Comparison of ENCODE assay signal across 40 cellular contexts in the genomic region with DNA sequence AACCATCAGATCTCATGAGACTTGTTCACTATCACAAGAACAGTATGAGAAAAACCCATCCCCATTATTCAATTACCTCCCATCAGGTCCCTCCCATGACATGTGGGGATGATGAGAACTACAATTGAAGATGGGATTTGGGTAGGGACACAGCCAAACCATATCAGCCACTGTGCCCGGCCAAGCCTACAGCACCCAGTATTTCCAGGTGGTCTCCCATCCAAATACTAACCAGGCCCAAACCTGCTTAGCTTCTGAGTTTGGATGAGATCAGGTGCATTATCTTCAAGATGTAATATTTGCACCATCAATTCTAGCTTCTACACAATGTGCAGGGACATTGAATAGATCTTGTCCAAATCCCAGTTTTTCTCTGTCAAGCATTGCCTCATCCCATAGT.
"Had no signal": no experiment of that assay in that cellular context is flagged by ENCODE, and none has a peak within 500 bp of the region (broad histone marks: within the 10 kb centered on the region; RNA-seq: fewer than 3 reads in every experiment).

No MANE protein-coding gene starts in this region.

- H3K4me3 ChIP-seq: adrenal gland, ascending aorta, body of pancreas, breast epithelium, cardiac muscle cell had no signal

- H3K36me3 ChIP-seq: adrenal gland, ascending aorta, brain microvascular endothelial cell, breast epithelium, cardiac muscle cell had no signal

- FAIRE-seq: astrocyte, bronchial epithelial cell had no signal

- DNase-seq: activated effector memory CD4-positive, alpha-beta T cell treated with anti-CD3 and anti-CD28 coated beads, Interleukin-2, amount 50 U/mL, for 16 hours; activated effector memory CD4-positive, alpha-beta T cell treated with Interleukin-2 at 50 U/mL for 16 hours; activated gamma-delta T cell; activated gamma-delta T cell treated with Interleukin-2 at 50 U/mL for 16 hours; activated naive CD4-positive, alpha-beta T cell; activated naive CD4-positive, alpha-beta T cell treated with anti-CD3 and anti-CD28 coated beads for 36 hours; activated naive CD4-positive, alpha-beta T cell treated with anti-CD3 and anti-CD28 coated beads, Interleukin-2, amount 10 ng/mL, durations not matched to agents 7 days and 5 days; activated naive CD4-positive, alpha-beta T cell treated with anti-CD3 and anti-CD28 coated beads, Interleukin-2, amount 50 U/mL, for 16 hours; activated naive CD4-positive, alpha-beta T cell treated with Interleukin-2 at 50 U/mL for 16 hours; activated naive CD8-positive, alpha-beta T cell treated with anti-CD3 and anti-CD28 coated beads for 36 hours; activated naive CD8-positive, alpha-beta T cell treated with anti-CD3 and anti-CD28 coated beads, Interleukin-2, amount 10 ng/mL, durations not matched to agents 7 days and 5 days; activated naive CD8-positive, alpha-beta T cell treated with anti-CD3 and anti-CD28 coated beads, Interleukin-2, amount 50 U/mL, for 24 hours; activated T-cell treated with anti-CD3 and anti-CD28 coated beads, Interleukin-2, amount 50 U/mL, for 1 hour; activated T-cell treated with anti-CD3 and anti-CD28 coated beads, Interleukin-2, amount 50 U/mL, for 24 hours; activated T-cell treated with anti-CD3 and anti-CD28 coated beads, Interleukin-2, amount 50 U/mL, for 4 hours; activated T-cell treated with anti-CD3 and anti-CD28 coated beads, Interleukin-2, amount 50 U/mL, for 48 hours; activated T-cell treated with anti-CD3 and anti-CD28 coated beads, Interleukin-2, amount 50 U/mL, for 72 hours; adrenal gland; amniotic stem cell; amygdala; anterior cingulate cortex; aorta; body of pancreas; brain microvascular endothelial cell; caudate nucleus; central memory CD4-positive, alpha-beta T cell; cerebellar nuclear complex had no signal

- H3K9me3 ChIP-seq: adrenal gland, ascending aorta, body of pancreas, breast epithelium had no signal

- ATAC-seq: activated naive CD4-positive, alpha-beta T cell treated with anti-CD3 and anti-CD28 coated beads, Interleukin-2, amount 50 U/mL, for 72 hours; activated naive CD8-positive, alpha-beta T cell treated with anti-CD3 and anti-CD28 coated beads, Interleukin-2, amount 50 U/mL, for 24 hours; activated T-cell treated with anti-CD3 and anti-CD28 coated beads, Interleukin-2, amount 50 U/mL, for 4 hours; activated T-cell treated with anti-CD3 and anti-CD28 coated beads, Interleukin-2, amount 50 U/mL, for 72 hours; activated T-helper 17 cell treated with anti-CD3 and anti-CD28 coated beads, Interleukin-2, amount 50 U/mL, for 72 hours; body of pancreas had no signal

- H3K4me1 ChIP-seq: ascending aorta, body of pancreas, breast epithelium had no signal

- H3K27me3 ChIP-seq: adrenal gland, ascending aorta, body of pancreas, brain microvascular endothelial cell, breast epithelium, cardiac muscle cell had no signal

- H3K9me3 Mint-ChIP-seq: activated naive CD4-positive, alpha-beta T cell treated with anti-CD3 and anti-CD28 coated beads for 36 hours; activated naive CD4-positive, alpha-beta T cell treated with anti-CD3 and anti-CD28 coated beads, Interleukin-2, amount 10 ng/mL, durations not matched to agents 7 days and 5 days; activated naive CD4-positive, alpha-beta T cell treated with anti-CD3 and anti-CD28 coated beads, Interleukin-2, amount 50 U/mL, for 24 hours; activated naive CD4-positive, alpha-beta T cell treated with anti-CD3 and anti-CD28 coated beads, Interleukin-2, amount 50 U/mL, for 72 hours; activated naive CD8-positive, alpha-beta T cell treated with anti-CD3 and anti-CD28 coated beads for 36 hours; activated naive CD8-positive, alpha-beta T cell treated with anti-CD3 and anti-CD28 coated beads, Interleukin-2, amount 10 ng/mL, durations not matched to agents 7 days and 5 days; activated naive CD8-positive, alpha-beta T cell treated with anti-CD3 and anti-CD28 coated beads, Interleukin-2, amount 50 U/mL, for 24 hours; activated T-cell treated with anti-CD3 and anti-CD28 coated beads, Interleukin-2, amount 50 U/mL, for 24 hours; activated T-cell treated with anti-CD3 and anti-CD28 coated beads, Interleukin-2, amount 50 U/mL, for 4 hours; activated T-cell treated with anti-CD3 and anti-CD28 coated beads, Interleukin-2, amount 50 U/mL, for 72 hours; activated T-helper 1 cell treated with anti-CD3 and anti-CD28 coated beads, Interleukin-12 subunit alpha, Interleukin-12 subunit beta, Interleukin-2, Interleukin-4 antibody, amounts not matched to agents 30 ng/mL and 10 ng/mL and 1 ng/mL, durations not matched to agents 14 hours and 24 hours and 36 hours; activated T-helper 17 cell treated with anti-CD3 and anti-CD28 coated beads, Interleukin-2, amount 50 U/mL, for 72 hours; activated T-helper 2 cell treated with anti-CD3 and anti-CD28 coated beads, Interferon-gamma antibody, Interleukin-2, Interleukin-4, amounts not matched to agents 10 μg/mL and 5 μg/mL and 100 μg/mL, durations not matched to agents 14 hours and 24 hours and 36 hours; central memory CD8-positive, alpha-beta T cell had no signal

- H3K36me3 Mint-ChIP-seq: activated naive CD4-positive, alpha-beta T cell treated with anti-CD3 and anti-CD28 coated beads, Interleukin-2, amount 10 ng/mL, durations not matched to agents 7 days and 5 days; activated naive CD4-positive, alpha-beta T cell treated with anti-CD3 and anti-CD28 coated beads, Interleukin-2, amount 50 U/mL, for 24 hours; activated naive CD4-positive, alpha-beta T cell treated with anti-CD3 and anti-CD28 coated beads, Interleukin-2, amount 50 U/mL, for 72 hours; activated naive CD8-positive, alpha-beta T cell; activated naive CD8-positive, alpha-beta T cell treated with anti-CD3 and anti-CD28 coated beads for 36 hours; activated naive CD8-positive, alpha-beta T cell treated with anti-CD3 and anti-CD28 coated beads, Interleukin-2, amount 10 ng/mL, durations not matched to agents 7 days and 5 days; brain had no signal

- H3K27me3 Mint-ChIP-seq: activated naive CD4-positive, alpha-beta T cell treated with anti-CD3 and anti-CD28 coated beads, Interleukin-2, amount 10 ng/mL, durations not matched to agents 7 days and 5 days; activated naive CD4-positive, alpha-beta T cell treated with anti-CD3 and anti-CD28 coated beads, Interleukin-2, amount 50 U/mL, for 24 hours; activated naive CD8-positive, alpha-beta T cell treated with anti-CD3 and anti-CD28 coated beads, Interleukin-2, amount 50 U/mL, for 24 hours; central memory CD8-positive, alpha-beta T cell had no signal

- H3K27ac ChIP-seq: adrenal gland, ascending aorta, body of pancreas, brain microvascular endothelial cell, breast epithelium, cardiac muscle cell had no signal

- H3K4me3 Mint-ChIP-seq: activated naive CD4-positive, alpha-beta T cell treated with anti-CD3 and anti-CD28 coated beads for 36 hours; activated naive CD4-positive, alpha-beta T cell treated with anti-CD3 and anti-CD28 coated beads, Interleukin-2, amount 10 ng/mL, durations not matched to agents 7 days and 5 days; activated naive CD4-positive, alpha-beta T cell treated with anti-CD3 and anti-CD28 coated beads, Interleukin-2, amount 50 U/mL, for 24 hours; activated naive CD8-positive, alpha-beta T cell; activated naive CD8-positive, alpha-beta T cell treated with anti-CD3 and anti-CD28 coated beads for 36 hours; activated naive CD8-positive, alpha-beta T cell treated with anti-CD3 and anti-CD28 coated beads, Interleukin-2, amount 10 ng/mL, durations not matched to agents 7 days and 5 days; activated naive CD8-positive, alpha-beta T cell treated with anti-CD3 and anti-CD28 coated beads, Interleukin-2, amount 50 U/mL, for 24 hours; activated T-cell treated with anti-CD3 and anti-CD28 coated beads, Interleukin-2, amount 50 U/mL, for 24 hours; activated T-cell treated with anti-CD3 and anti-CD28 coated beads, Interleukin-2, amount 50 U/mL, for 4 hours; activated T-cell treated with anti-CD3 and anti-CD28 coated beads, Interleukin-2, amount 50 U/mL, for 72 hours; activated T-helper 1 cell treated with anti-CD3 and anti-CD28 coated beads, Interleukin-12 subunit alpha, Interleukin-12 subunit beta, Interleukin-2, Interleukin-4 antibody, amounts not matched to agents 30 ng/mL and 10 ng/mL and 1 ng/mL, durations not matched to agents 14 hours and 24 hours and 36 hours; activated T-helper 17 cell treated with anti-CD3 and anti-CD28 coated beads, Interleukin-2, amount 50 U/mL, for 72 hours; central memory CD8-positive, alpha-beta T cell had no signal

- H3K27ac Mint-ChIP-seq: activated naive CD4-positive, alpha-beta T cell treated with anti-CD3 and anti-CD28 coated beads for 36 hours; activated naive CD4-positive, alpha-beta T cell treated with anti-CD3 and anti-CD28 coated beads, Interleukin-2, amount 10 ng/mL, durations not matched to agents 7 days and 5 days; activated naive CD4-positive, alpha-beta T cell treated with anti-CD3 and anti-CD28 coated beads, Interleukin-2, amount 50 U/mL, for 24 hours; activated naive CD4-positive, alpha-beta T cell treated with anti-CD3 and anti-CD28 coated beads, Interleukin-2, amount 50 U/mL, for 72 hours; activated naive CD8-positive, alpha-beta T cell; activated naive CD8-positive, alpha-beta T cell treated with anti-CD3 and anti-CD28 coated beads for 36 hours; activated naive CD8-positive, alpha-beta T cell treated with anti-CD3 and anti-CD28 coated beads, Interleukin-2, amount 10 ng/mL, durations not matched to agents 7 days and 5 days; activated naive CD8-positive, alpha-beta T cell treated with anti-CD3 and anti-CD28 coated beads, Interleukin-2, amount 50 U/mL, for 24 hours; activated T-cell treated with anti-CD3 and anti-CD28 coated beads, Interleukin-2, amount 50 U/mL, for 24 hours; activated T-cell treated with anti-CD3 and anti-CD28 coated beads, Interleukin-2, amount 50 U/mL, for 72 hours; activated T-helper 1 cell treated with anti-CD3 and anti-CD28 coated beads, Interleukin-12 subunit alpha, Interleukin-12 subunit beta, Interleukin-2, Interleukin-4 antibody, amounts not matched to agents 30 ng/mL and 10 ng/mL and 1 ng/mL, durations not matched to agents 14 hours and 24 hours and 36 hours; activated T-helper 17 cell treated with anti-CD3 and anti-CD28 coated beads, Interleukin-2, amount 50 U/mL, for 72 hours; activated T-helper 2 cell treated with anti-CD3 and anti-CD28 coated beads, Interferon-gamma antibody, Interleukin-2, Interleukin-4, amounts not matched to agents 10 μg/mL and 5 μg/mL and 100 μg/mL, durations not matched to agents 14 hours and 24 hours and 36 hours had no signal

- H3K4me1 Mint-ChIP-seq: activated naive CD4-positive, alpha-beta T cell treated with anti-CD3 and anti-CD28 coated beads, Interleukin-2, amount 10 ng/mL, durations not matched to agents 7 days and 5 days; activated naive CD4-positive, alpha-beta T cell treated with anti-CD3 and anti-CD28 coated beads, Interleukin-2, amount 50 U/mL, for 24 hours; activated naive CD8-positive, alpha-beta T cell treated with anti-CD3 and anti-CD28 coated beads for 36 hours; activated naive CD8-positive, alpha-beta T cell treated with anti-CD3 and anti-CD28 coated beads, Interleukin-2, amount 10 ng/mL, durations not matched to agents 7 days and 5 days; activated naive CD8-positive, alpha-beta T cell treated with anti-CD3 and anti-CD28 coated beads, Interleukin-2, amount 50 U/mL, for 24 hours; activated T-helper 17 cell treated with anti-CD3 and anti-CD28 coated beads, Interleukin-2, amount 50 U/mL, for 72 hours; central memory CD8-positive, alpha-beta T cell had no signal
